ENCODE assay signal across 9 cellular contexts in genomic region chr12:108611884-108612415, GRCh38. TPM values are rescaled to one million over a fixed set of nuclear protein-coding genes. Genes with fewer than 3 reads are reported as not detected.
A peak's percentile ranks its signal among the peaks of the same experiment; 100 is the strongest.
DNase-seq lines count a peak whose midpoint lies in the region; ATAC-seq and TF ChIP-seq lines count a peak whose summit lies in the region.
"Had no signal": no experiment of that assay in that cellular context is flagged by ENCODE, and none has a peak within 500 bp of the region (broad histone marks: within the 10 kb centered on the region; RNA-seq: fewer than 3 reads in every experiment).

No MANE protein-coding gene starts in this region.

- no peaks in the 10 kb centered on the region for H3K79me2 ChIP-seq in DND-41 (ENCODE audit: insufficient read depth, low read length)

- intact Hi-C loops in activated CD4-positive, alpha-beta memory T cell treated with anti-CD3 and anti-CD28 coated beads for 36 hours (cut with micrococcal nuclease) = loop anchor here (1.0 kb wide), 1 partner anchor 191 kb away; no protein-coding TSS in a partner anchor
- intact Hi-C loops in esophagus squamous epithelium (cut with DNase I) = no loop called here

- H3K36me3 Mint-ChIP-seq in activated CD4-positive, alpha-beta memory T cell treated with anti-CD3 and anti-CD28 coated beads for 36 hours = peaks cover 14% of the 10 kb centered on the region

- TF ChIP-seq POLR2A in esophagus squamous epithelium (IDR thresholded peaks at IDR 0.05) = no peak

- H3K9ac ChIP-seq in DND-41 (ENCODE audit: low read depth, low read length) = no peak overlapping the region

- no peaks in the 10 kb centered on the region for H3K27me3 Mint-ChIP-seq in activated CD4-positive, alpha-beta memory T cell treated with anti-CD3 and anti-CD28 coated beads for 36 hours

- no peak overlapping the region for H2AFZ ChIP-seq in DND-41 (ENCODE audit: low read depth, low read length)

- H3K9me3 Mint-ChIP-seq in activated CD4-positive, alpha-beta memory T cell treated with anti-CD3 and anti-CD28 coated beads for 36 hours = peaks cover 14% of the 10 kb centered on the region

- H3K4me2 ChIP-seq in DND-41 (ENCODE audit: insufficient read depth, low read length) = no peak overlapping the region

- no peak overlapping the region for H3K27ac Mint-ChIP-seq in activated CD4-positive, alpha-beta memory T cell treated with anti-CD3 and anti-CD28 coated beads for 36 hours

- H3K4me1 Mint-ChIP-seq in activated CD4-positive, alpha-beta memory T cell treated with anti-CD3 and anti-CD28 coated beads for 36 hours (ENCODE audit: low read depth) = peaks cover 21% of the 10 kb centered on the region

- H3K4me3 ChIP-seq in DND-41 (ENCODE audit: low read depth in 1 of 2, low read length in 2 of 2) (no peak overlapping the region), esophagus squamous epithelium (no peak overlapping the region)
- H3K4me3 ChIP-seq: SK-N-MC had no signal

- H3K36me3 ChIP-seq in DND-41 (ENCODE audit: insufficient read depth, low read length) (no peaks in the 10 kb centered on the region), esophagus squamous epithelium (no peaks in the 10 kb centered on the region)

- CTCF ChIA-PET in activated CD4-positive, alpha-beta memory T cell treated with anti-CD3 and anti-CD28 coated beads for 36 hours (lab: Charles Lee) = interaction anchor here (1.5 to 13.9 kb wide), 2 partner anchors 47 to 53 kb away, joined by 5 to 472 read pairs; partner anchors contain the start of genes ISCU and SART3

- ATAC-seq in DND-41 (ENCODE audit: insufficient read depth, low read depth) = peak; percentile 32; the same call in 1 of the 3 replicates
- no peak for ATAC-seq in GM21515 (IDR thresholded peaks at IDR 0.05; ENCODE audit: unreplicated experiment)

- H3K4me3 Mint-ChIP-seq in activated CD4-positive, alpha-beta memory T cell treated with anti-CD3 and anti-CD28 coated beads for 36 hours = no peak overlapping the region

- H4K20me1 ChIP-seq in DND-41 (ENCODE audit: insufficient read depth, low read length) = no peaks in the 10 kb centered on the region

- peaks cover 7% of the 10 kb centered on the region for H3K4me1 ChIP-seq in DND-41 (ENCODE audit: insufficient read depth, low read length)
- H3K4me1 ChIP-seq in esophagus squamous epithelium = peaks cover 0 to 20% (median 10%) of the 10 kb centered on the region in 3 donors

- 34% methylated on average over 5 of the region's 5 CpGs; no CpG with 5 or more reads in 1 of the 2 donors for WGBS in esophagus squamous epithelium, 2 donors

- in situ Hi-C loops in KBM-7 (cut with MboI; ENCODE audit: low pct_unique_long_range_greater_than_20kb, low sequenced_read_pairs) = no loop called here

- POLR2A ChIA-PET in activated CD4-positive, alpha-beta memory T cell treated with anti-CD3 and anti-CD28 coated beads for 36 hours (lab: Charles Lee) = no interaction called here

- no peaks in the 10 kb centered on the region for H3K27me3 ChIP-seq in DND-41 (ENCODE audit: insufficient read depth, low read length, poor library complexity)
- peaks cover 0 to 3% (median 0%) of the 10 kb centered on the region in 4 donors for H3K27me3 ChIP-seq in esophagus squamous epithelium

- H3K27ac ChIP-seq in DND-41 (ENCODE audit: low read length) (no peak overlapping the region), esophagus squamous epithelium (no peak overlapping the region)
- H3K27ac ChIP-seq: SK-N-MC had no signal

- TF ChIP-seq CTCF in DND-41 (IDR thresholded peaks at IDR 0.05; ENCODE audit: borderline replicate concordance, extremely low read depth, low read length, poor library complexity, severe bottlenecking) = peak; percentile 73
- TF ChIP-seq CTCF in esophagus squamous epithelium (IDR thresholded peaks at IDR 0.05) = peak in 5 of 6 experiments; percentile 20 to 46 (median 26)

- DNase-seq in DND-41 (peak; percentile 64), KBM-7 (peak; percentile 66), esophagus squamous epithelium (lab: John Stamatoyannopoulos, UW) (no peak), DMS153 treated with DMSO at 0.1 percent for 48 hours (lab: John Stamatoyannopoulos, UW; ENCODE audit: unreplicated experiment) (no peak), NCI-H1694 treated with DMSO at 0.1 percent for 48 hours (lab: John Stamatoyannopoulos, UW) (no peak)
- DNase-seq in activated CD4-positive, alpha-beta memory T cell treated with anti-CD3 and anti-CD28 coated beads for 36 hours = peak; percentile 75
- peak; percentile 64 to 69 for DNase-seq in stimulated activated CD4-positive, alpha-beta T cell treated with anti-CD3 and anti-CD28 coated beads, Interleukin-2, amount 100 ng/mL, for 24 hours

- peaks cover 4% of the 10 kb centered on the region for H3K9me3 ChIP-seq in DND-41 (ENCODE audit: insufficient read depth, low read length, severe bottlenecking)
- no peaks in the 10 kb centered on the region for H3K9me3 ChIP-seq in esophagus squamous epithelium

RNA-seq across cellular contexts. Expression of gene TMEM119, which starts 14.1 kb away (rescaled TPM):
- under 1 TPM; 0.10 to 0.24 TPM for total RNA-seq in activated CD4-positive, alpha-beta memory T cell treated with anti-CD3 and anti-CD28 coated beads for 36 hours
- total RNA-seq in esophagus squamous epithelium = 1 to 10 TPM in 3 of 4 donors, under 1 TPM in 1; 0.08 to 4.8 (median 2.0) TPM

RNA-seq across cellular contexts. Expression of gene SELPLG, which starts 21.7 kb away (rescaled TPM):
- total RNA-seq in activated CD4-positive, alpha-beta memory T cell treated with anti-CD3 and anti-CD28 coated beads for 36 hours = 10 to 100 TPM; 56.8 to 60.1 TPM
- total RNA-seq in esophagus squamous epithelium = 10 to 100 TPM in 1 of 4 donors, 1 to 10 TPM in 3; 2.5 to 10.1 (median 5.6) TPM

RNA-seq across cellular contexts. Expression of gene ISCU, which starts 49.6 kb away (rescaled TPM):
- total RNA-seq in activated CD4-positive, alpha-beta memory T cell treated with anti-CD3 and anti-CD28 coated beads for 36 hours = 10 to 100 TPM; 88.6 to 94.3 TPM
- total RNA-seq in esophagus squamous epithelium = 100 to 1,000 TPM in 1 of 4 donors, 10 to 100 TPM in 3; 50.7 to 132 (median 85.3) TPM

RNA-seq across cellular contexts. Expression of gene SART3, which starts 51.0 kb away (rescaled TPM):
- total RNA-seq in activated CD4-positive, alpha-beta memory T cell treated with anti-CD3 and anti-CD28 coated beads for 36 hours = 10 to 100 TPM; 84.3 to 91.5 TPM
- 10 to 100 TPM; 37.0 to 68.7 (median 48.2) TPM for total RNA-seq in esophagus squamous epithelium

Comparison
In these comparisons a context has a peak if more than half of its experiments do, and no peak if none do; other contexts are left out.
1. DNase-seq: peak in DND-41 (single experiment), KBM-7 (single experiment), activated CD4-positive, alpha-beta memory T cell treated with anti-CD3 and anti-CD28 coated beads for 36 hours (single experiment) and stimulated activated CD4-positive, alpha-beta T cell treated with anti-CD3 and anti-CD28 coated beads, Interleukin-2, amount 100 ng/mL, for 24 hours (2 of 2); none in esophagus squamous epithelium (single experiment), DMS153 treated with DMSO at 0.1 percent for 48 hours (single experiment) and NCI-H1694 treated with DMSO at 0.1 percent for 48 hours (single experiment).
2. RNA of gene SELPLG, which starts 21.7 kb away (total RNA-seq): 56.8 to 60.1 TPM in activated CD4-positive, alpha-beta memory T cell treated with anti-CD3 and anti-CD28 coated beads for 36 hours; 2.5 to 10.1 TPM in esophagus squamous epithelium; every median in the first group is over 4 times any median in the second.